8 cellular contexts compared by ENCODE assay signal in the genomic region with DNA sequence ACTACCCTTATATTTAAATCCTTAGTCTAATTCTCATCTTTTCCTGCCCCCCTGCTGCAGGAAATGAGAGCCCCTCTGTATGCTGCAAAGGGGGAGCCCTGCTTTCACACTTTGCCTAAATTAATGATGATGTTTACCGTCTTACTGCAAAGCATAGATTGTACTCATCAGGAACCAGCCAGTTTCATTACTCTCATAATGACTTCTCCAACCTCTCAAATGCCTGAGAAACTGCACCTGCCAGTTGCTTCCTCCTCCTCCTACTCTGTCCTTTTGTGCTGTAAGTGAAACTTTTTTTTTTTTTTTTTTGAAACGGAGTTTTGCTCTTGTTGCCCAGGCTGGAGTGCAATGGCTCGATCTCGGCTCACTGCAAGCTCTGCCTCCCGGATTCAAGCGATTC.
DNase-seq lines count a peak whose midpoint lies in the region; ATAC-seq and TF ChIP-seq lines count a peak whose summit lies in the region.
"Had no signal": no experiment of that assay in that cellular context is flagged by ENCODE, and none has a peak within 500 bp of the region (broad histone marks: within the 10 kb centered on the region; RNA-seq: fewer than 3 reads in every experiment).

No MANE protein-coding gene starts in this region.

- H2AFZ ChIP-seq in GM23338: peak overlapping the region; percentile 63

- no peaks in the 10 kb centered on the region for H4K20me1 ChIP-seq in GM23338 (replicated peaks; ENCODE audit: insufficient read depth)

- in situ Hi-C loops in KBM-7 (cut with MboI; ENCODE audit: low pct_unique_long_range_greater_than_20kb, low sequenced_read_pairs): no loop called here

- peak overlapping the region; percentile 54 for H3K4me2 ChIP-seq in GM23338

- H3K4me1 ChIP-seq in GM23338 (ENCODE audit: insufficient read depth): peaks cover 52% of the 10 kb centered on the region

- no peaks in the 10 kb centered on the region for H3K27me3 ChIP-seq in GM23338 (ENCODE audit: insufficient read depth)

- H3K79me2 ChIP-seq in GM23338 (replicated peaks; ENCODE audit: insufficient read depth): no peaks in the 10 kb centered on the region

- ATAC-seq in GM19025 (IDR thresholded peaks at IDR 0.05; ENCODE audit: low read depth, unreplicated experiment) (peak; percentile 72), GM23338 (no peak)

- H3K36me3 ChIP-seq in GM23338 (ENCODE audit: insufficient read depth): no peaks in the 10 kb centered on the region

- no peaks in the 10 kb centered on the region; the same call in 2 of the 3 replicates for H3K36me3 Mint-ChIP-seq in GM23338 (ENCODE audit: low read depth)

- DNase-seq in GM23338 (ENCODE audit: low spot score): no peak
- DNase-seq in KBM-7: peak; percentile 56
- peak; percentile 77 for DNase-seq in left kidney (ENCODE audit: low read depth, low spot score)
- no peak for DNase-seq in stimulated activated CD4-positive, alpha-beta T cell treated with anti-CD3 and anti-CD28 coated beads, Interleukin-2, amount 100 ng/mL, for 48 hours
- no peak for DNase-seq in hypothalamus (lab: John Stamatoyannopoulos, UW)
- DNase-seq in Ammon's horn (ENCODE audit: low spot score): no peak
- DNase-seq: NCI-H748 treated with DMSO at 0.1 percent for 48 hours had no signal

- H3K9me2 ChIP-seq in GM23338 (ENCODE audit: insufficient read depth): 0 out of 2 replicates have a peak, but pooled peaks cover 5% of the 10 kb centered on the region

- peaks cover 51% of the 10 kb centered on the region for H3K4me1 Mint-ChIP-seq in GM23338

- H3K27ac ChIP-seq in GM23338 (ENCODE audit: low read depth): peak overlapping the region; percentile 70

- peaks cover 9% of the 10 kb centered on the region; the same call in 1 of the 2 replicates for H3F3A ChIP-seq in GM23338 (replicated peaks; ENCODE audit: low read depth)

- TF ChIP-seq CTCF in GM23338 (conservative IDR thresholded peaks at IDR 0.05; ENCODE audit: low read depth in 2 of 2): no peak

- no peak overlapping the region for H3K27ac Mint-ChIP-seq in GM23338

- peaks cover 5% of the 10 kb centered on the region for H3K27me3 Mint-ChIP-seq in GM23338 (ENCODE audit: insufficient read depth, low read depth, poor library complexity)

- no peak overlapping the region for H3K4me3 Mint-ChIP-seq in GM23338

- H3K4me3 ChIP-seq in GM23338: no peak overlapping the region

- H3K9me3 Mint-ChIP-seq in GM23338: no peaks in the 10 kb centered on the region

TF ChIP-seq in GM23338, 12 proteins besides CTCF, POLR2A, EP300 and RAD21 (continues in another document):
- TF ChIP-seq ZNF114 (CRISPR knock-in tag; IDR thresholded peaks at IDR 0.05): no peak
- no peak for TF ChIP-seq EZH2 (IDR thresholded peaks at IDR 0.05; ENCODE audit: low read depth, unreplicated experiment)
- TF ChIP-seq, protein P1, sequence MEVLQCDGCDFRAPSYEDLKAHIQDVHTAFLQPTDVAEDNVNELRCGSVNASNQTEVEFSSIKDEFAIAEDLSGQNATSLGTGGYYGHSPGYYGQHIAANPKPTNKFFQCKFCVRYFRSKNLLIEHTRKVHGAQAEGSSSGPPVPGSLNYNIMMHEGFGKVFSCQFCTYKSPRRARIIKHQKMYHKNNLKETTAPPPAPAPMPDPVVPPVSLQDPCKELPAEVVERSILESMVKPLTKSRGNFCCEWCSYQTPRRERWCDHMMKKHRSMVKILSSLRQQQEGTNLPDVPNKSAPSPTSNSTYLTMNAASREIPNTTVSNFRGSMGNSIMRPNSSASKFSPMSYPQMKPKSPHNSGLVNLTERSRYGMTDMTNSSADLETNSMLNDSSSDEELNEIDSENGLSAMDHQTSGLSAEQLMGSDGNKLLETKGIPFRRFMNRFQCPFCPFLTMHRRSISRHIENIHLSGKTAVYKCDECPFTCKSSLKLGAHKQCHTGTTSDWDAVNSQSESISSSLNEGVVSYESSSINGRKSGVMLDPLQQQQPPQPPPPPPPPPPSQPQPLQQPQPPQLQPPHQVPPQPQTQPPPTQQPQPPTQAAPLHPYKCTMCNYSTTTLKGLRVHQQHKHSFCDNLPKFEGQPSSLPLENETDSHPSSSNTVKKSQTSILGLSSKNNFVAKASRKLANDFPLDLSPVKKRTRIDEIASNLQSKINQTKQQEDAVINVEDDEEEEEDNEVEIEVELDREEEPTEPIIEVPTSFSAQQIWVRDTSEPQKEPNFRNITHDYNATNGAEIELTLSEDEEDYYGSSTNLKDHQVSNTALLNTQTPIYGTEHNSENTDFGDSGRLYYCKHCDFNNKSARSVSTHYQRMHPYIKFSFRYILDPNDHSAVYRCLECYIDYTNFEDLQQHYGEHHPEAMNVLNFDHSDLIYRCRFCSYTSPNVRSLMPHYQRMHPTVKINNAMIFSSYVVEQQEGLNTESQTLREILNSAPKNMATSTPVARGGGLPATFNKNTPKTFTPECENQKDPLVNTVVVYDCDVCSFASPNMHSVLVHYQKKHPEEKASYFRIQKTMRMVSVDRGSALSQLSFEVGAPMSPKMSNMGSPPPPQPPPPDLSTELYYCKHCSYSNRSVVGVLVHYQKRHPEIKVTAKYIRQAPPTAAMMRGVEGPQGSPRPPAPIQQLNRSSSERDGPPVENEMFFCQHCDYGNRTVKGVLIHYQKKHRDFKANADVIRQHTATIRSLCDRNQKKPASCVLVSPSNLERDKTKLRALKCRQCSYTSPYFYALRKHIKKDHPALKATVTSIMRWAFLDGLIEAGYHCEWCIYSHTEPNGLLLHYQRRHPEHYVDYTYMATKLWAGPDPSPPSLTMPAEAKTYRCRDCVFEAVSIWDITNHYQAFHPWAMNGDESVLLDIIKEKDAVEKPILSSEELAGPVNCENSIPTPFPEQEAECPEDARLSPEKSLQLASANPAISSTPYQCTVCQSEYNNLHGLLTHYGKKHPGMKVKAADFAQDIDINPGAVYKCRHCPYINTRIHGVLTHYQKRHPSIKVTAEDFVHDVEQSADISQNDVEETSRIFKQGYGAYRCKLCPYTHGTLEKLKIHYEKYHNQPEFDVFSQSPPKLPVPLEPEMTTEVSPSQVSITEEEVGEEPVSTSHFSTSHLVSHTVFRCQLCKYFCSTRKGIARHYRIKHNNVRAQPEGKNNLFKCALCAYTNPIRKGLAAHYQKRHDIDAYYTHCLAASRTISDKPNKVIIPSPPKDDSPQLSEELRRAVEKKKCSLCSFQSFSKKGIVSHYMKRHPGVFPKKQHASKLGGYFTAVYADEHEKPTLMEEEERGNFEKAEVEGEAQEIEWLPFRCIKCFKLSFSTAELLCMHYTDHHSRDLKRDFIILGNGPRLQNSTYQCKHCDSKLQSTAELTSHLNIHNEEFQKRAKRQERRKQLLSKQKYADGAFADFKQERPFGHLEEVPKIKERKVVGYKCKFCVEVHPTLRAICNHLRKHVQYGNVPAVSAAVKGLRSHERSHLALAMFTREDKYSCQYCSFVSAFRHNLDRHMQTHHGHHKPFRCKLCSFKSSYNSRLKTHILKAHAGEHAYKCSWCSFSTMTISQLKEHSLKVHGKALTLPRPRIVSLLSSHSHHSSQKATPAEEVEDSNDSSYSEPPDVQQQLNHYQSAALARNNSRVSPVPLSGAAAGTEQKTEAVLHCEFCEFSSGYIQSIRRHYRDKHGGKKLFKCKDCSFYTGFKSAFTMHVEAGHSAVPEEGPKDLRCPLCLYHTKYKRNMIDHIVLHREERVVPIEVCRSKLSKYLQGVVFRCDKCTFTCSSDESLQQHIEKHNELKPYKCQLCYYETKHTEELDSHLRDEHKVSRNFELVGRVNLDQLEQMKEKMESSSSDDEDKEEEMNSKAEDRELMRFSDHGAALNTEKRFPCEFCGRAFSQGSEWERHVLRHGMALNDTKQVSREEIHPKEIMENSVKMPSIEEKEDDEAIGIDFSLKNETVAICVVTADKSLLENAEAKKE (CRISPR knock-in tag; IDR thresholded peaks at IDR 0.05): no peak
- TF ChIP-seq JUNB (IDR thresholded peaks at IDR 0.05; ENCODE audit: unreplicated experiment): no peak
- no peak for TF ChIP-seq ZNF331 (CRISPR knock-in tag; IDR thresholded peaks at IDR 0.05; ENCODE audit: low read depth)
- TF ChIP-seq POLR2AphosphoS5 (IDR thresholded peaks at IDR 0.05; ENCODE audit: low read depth): no peak
- no peak for TF ChIP-seq NANOG (IDR thresholded peaks at IDR 0.05; ENCODE audit: borderline replicate concordance)
- TF ChIP-seq STAT1 (IDR thresholded peaks at IDR 0.05; ENCODE audit: unreplicated experiment): no peak
- no peak for TF ChIP-seq EZH2phosphoT487 (IDR thresholded peaks at IDR 0.05; ENCODE audit: unreplicated experiment)
- TF ChIP-seq, protein P2, sequence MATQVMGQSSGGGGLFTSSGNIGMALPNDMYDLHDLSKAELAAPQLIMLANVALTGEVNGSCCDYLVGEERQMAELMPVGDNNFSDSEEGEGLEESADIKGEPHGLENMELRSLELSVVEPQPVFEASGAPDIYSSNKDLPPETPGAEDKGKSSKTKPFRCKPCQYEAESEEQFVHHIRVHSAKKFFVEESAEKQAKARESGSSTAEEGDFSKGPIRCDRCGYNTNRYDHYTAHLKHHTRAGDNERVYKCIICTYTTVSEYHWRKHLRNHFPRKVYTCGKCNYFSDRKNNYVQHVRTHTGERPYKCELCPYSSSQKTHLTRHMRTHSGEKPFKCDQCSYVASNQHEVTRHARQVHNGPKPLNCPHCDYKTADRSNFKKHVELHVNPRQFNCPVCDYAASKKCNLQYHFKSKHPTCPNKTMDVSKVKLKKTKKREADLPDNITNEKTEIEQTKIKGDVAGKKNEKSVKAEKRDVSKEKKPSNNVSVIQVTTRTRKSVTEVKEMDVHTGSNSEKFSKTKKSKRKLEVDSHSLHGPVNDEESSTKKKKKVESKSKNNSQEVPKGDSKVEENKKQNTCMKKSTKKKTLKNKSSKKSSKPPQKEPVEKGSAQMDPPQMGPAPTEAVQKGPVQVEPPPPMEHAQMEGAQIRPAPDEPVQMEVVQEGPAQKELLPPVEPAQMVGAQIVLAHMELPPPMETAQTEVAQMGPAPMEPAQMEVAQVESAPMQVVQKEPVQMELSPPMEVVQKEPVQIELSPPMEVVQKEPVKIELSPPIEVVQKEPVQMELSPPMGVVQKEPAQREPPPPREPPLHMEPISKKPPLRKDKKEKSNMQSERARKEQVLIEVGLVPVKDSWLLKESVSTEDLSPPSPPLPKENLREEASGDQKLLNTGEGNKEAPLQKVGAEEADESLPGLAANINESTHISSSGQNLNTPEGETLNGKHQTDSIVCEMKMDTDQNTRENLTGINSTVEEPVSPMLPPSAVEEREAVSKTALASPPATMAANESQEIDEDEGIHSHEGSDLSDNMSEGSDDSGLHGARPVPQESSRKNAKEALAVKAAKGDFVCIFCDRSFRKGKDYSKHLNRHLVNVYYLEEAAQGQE (IDR thresholded peaks at IDR 0.05; ENCODE audit: unreplicated experiment): no peak
- no peak for TF ChIP-seq CREB1 (CRISPR knock-in tag; IDR thresholded peaks at IDR 0.05; ENCODE audit: low read depth)

Comparison
In these comparisons a context has a peak if more than half of its experiments do, and no peak if none do; other contexts are left out.
1. DNase-seq: peak in KBM-7 (single experiment) and left kidney (single experiment); none in GM23338 (single experiment), stimulated activated CD4-positive, alpha-beta T cell treated with anti-CD3 and anti-CD28 coated beads, Interleukin-2, amount 100 ng/mL, for 48 hours (0 of 2), hypothalamus (0 of 51) and Ammon's horn (single experiment).